Comparison of ENCODE assay signal across 15 cellular contexts in the genomic region with DNA sequence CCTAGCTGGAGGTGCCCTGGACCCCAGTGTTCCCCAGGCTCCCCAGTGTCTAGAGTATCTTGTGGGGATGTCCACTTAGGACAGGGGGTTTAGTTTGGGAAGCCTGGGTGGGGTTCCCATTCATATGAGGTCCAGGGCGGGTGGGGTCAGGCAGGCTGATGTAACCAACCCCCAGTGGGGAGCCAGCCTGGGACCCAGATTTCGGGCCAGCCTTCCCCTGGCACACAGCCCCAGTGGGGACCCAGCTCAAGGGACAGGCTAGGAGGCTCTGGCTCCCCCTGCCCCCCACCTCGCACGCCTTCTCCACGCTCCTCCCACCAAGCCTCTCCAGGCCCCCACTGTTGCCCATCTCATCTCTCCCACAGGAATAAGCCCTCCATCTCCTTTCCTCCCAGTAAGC.
DNase-seq lines count a peak whose midpoint lies in the region; ATAC-seq and TF ChIP-seq lines count a peak whose summit lies in the region.
"Had no signal": no experiment of that assay in that cellular context is flagged by ENCODE, and none has a peak within 500 bp of the region (broad histone marks: within the 10 kb centered on the region; RNA-seq: fewer than 3 reads in every experiment).

No MANE protein-coding gene starts in this region.

- H3K27me3 Mint-ChIP-seq in activated naive CD8-positive, alpha-beta T cell treated with anti-CD3 and anti-CD28 coated beads, Interleukin-2, amount 10 ng/mL, durations not matched to agents 7 days and 5 days: peaks cover 37% of the 10 kb centered on the region
- H3K27me3 Mint-ChIP-seq in activated naive CD8-positive, alpha-beta T cell treated with anti-CD3 and anti-CD28 coated beads for 36 hours: peaks cover 34% of the 10 kb centered on the region
- H3K27me3 Mint-ChIP-seq in natural killer cell (ENCODE audit: low read depth in 2 of 2): peaks cover 41 to 57% of the 10 kb centered on the region in 2 donors

- H3K4me3 Mint-ChIP-seq in activated naive CD8-positive, alpha-beta T cell treated with anti-CD3 and anti-CD28 coated beads, Interleukin-2, amount 10 ng/mL, durations not matched to agents 7 days and 5 days: peak overlapping the region; percentile 24
- no peak overlapping the region for H3K4me3 Mint-ChIP-seq in activated naive CD8-positive, alpha-beta T cell treated with anti-CD3 and anti-CD28 coated beads for 36 hours
- H3K4me3 Mint-ChIP-seq in natural killer cell: no peak overlapping the region
- H3K4me3 Mint-ChIP-seq: CD4-positive, CD25-positive, alpha-beta regulatory T cell had no signal

- POLR2A ChIA-PET in activated naive CD8-positive, alpha-beta T cell treated with anti-CD3 and anti-CD28 coated beads, Interleukin-2, amount 10 ng/mL, durations not matched to agents 7 days and 5 days (lab: Charles Lee): no interaction called here

- intact Hi-C loops in natural killer cell (cut with micrococcal nuclease): no loop called here

- H3K27ac ChIP-seq in RWPE2 (ENCODE audit: poor library complexity, severe bottlenecking) (no peak overlapping the region), neutrophil (peak overlapping the region; percentile 8)
- H3K27ac ChIP-seq: BLaER1 treated with 17β-estradiol and CSF1 and Interleukin-3, amounts not matched to agents 10 nM and 100 nM had no signal

- H3K9me3 Mint-ChIP-seq in activated naive CD8-positive, alpha-beta T cell treated with anti-CD3 and anti-CD28 coated beads, Interleukin-2, amount 10 ng/mL, durations not matched to agents 7 days and 5 days: no peaks in the 10 kb centered on the region
- H3K9me3 Mint-ChIP-seq in activated naive CD8-positive, alpha-beta T cell treated with anti-CD3 and anti-CD28 coated beads for 36 hours: no peaks in the 10 kb centered on the region
- H3K9me3 Mint-ChIP-seq in natural killer cell: no peaks in the 10 kb centered on the region
- H3K9me3 Mint-ChIP-seq: CD4-positive, CD25-positive, alpha-beta regulatory T cell had no signal

- H3K4me1 ChIP-seq in RWPE2 (ENCODE audit: insufficient read depth, poor library complexity, severe bottlenecking) (peaks cover 15% of the 10 kb centered on the region), neutrophil (ENCODE audit: control insufficient read depth in 1 of 2, insufficient read depth in 1 of 2, low read depth in 1 of 2, low read length in 1 of 2) (peaks cover 28 to 32% of the 10 kb centered on the region in 2 experiments)

- ATAC-seq in activated naive CD8-positive, alpha-beta T cell treated with anti-CD3 and anti-CD28 coated beads, Interleukin-2, amount 10 ng/mL, durations not matched to agents 7 days and 5 days (ENCODE audit: low read depth): no peak
- ATAC-seq in RWPE2 (ENCODE audit: low read depth) (no peak), natural killer cell (no peak), HG03460 (IDR thresholded peaks at IDR 0.05; ENCODE audit: unreplicated experiment) (no peak)
- ATAC-seq: HepG2 had no signal

- H3K4me1 Mint-ChIP-seq in activated naive CD8-positive, alpha-beta T cell treated with anti-CD3 and anti-CD28 coated beads, Interleukin-2, amount 10 ng/mL, durations not matched to agents 7 days and 5 days: peaks cover 28% of the 10 kb centered on the region
- peaks cover 21% of the 10 kb centered on the region for H3K4me1 Mint-ChIP-seq in activated naive CD8-positive, alpha-beta T cell treated with anti-CD3 and anti-CD28 coated beads for 36 hours
- peaks cover 0 to 7% of the 10 kb centered on the region in 2 donors for H3K4me1 Mint-ChIP-seq in natural killer cell

- no peaks in the 10 kb centered on the region for H3K9me3 ChIP-seq in RWPE2 (ENCODE audit: severe bottlenecking)
- no peaks in the 10 kb centered on the region for H3K9me3 ChIP-seq in neutrophil
- H3K9me3 ChIP-seq: BLaER1 treated with 17β-estradiol and CSF1 and Interleukin-3, amounts not matched to agents 10 nM and 100 nM; HAP-1 had no signal

- no peaks in the 10 kb centered on the region for H3K36me3 ChIP-seq in RWPE2 (ENCODE audit: low read depth)
- no peaks in the 10 kb centered on the region for H3K36me3 ChIP-seq in neutrophil
- H3K36me3 ChIP-seq: BLaER1 treated with 17β-estradiol and CSF1 and Interleukin-3, amounts not matched to agents 10 nM and 100 nM; HAP-1 had no signal

- H3K36me3 Mint-ChIP-seq in activated naive CD8-positive, alpha-beta T cell treated with anti-CD3 and anti-CD28 coated beads, Interleukin-2, amount 10 ng/mL, durations not matched to agents 7 days and 5 days: no peaks in the 10 kb centered on the region
- no peaks in the 10 kb centered on the region for H3K36me3 Mint-ChIP-seq in activated naive CD8-positive, alpha-beta T cell treated with anti-CD3 and anti-CD28 coated beads for 36 hours
- H3K36me3 Mint-ChIP-seq in natural killer cell: no peaks in the 10 kb centered on the region
- H3K36me3 Mint-ChIP-seq: CD4-positive, CD25-positive, alpha-beta regulatory T cell had no signal

- H3K27me3 ChIP-seq in RWPE2 (ENCODE audit: insufficient read depth, poor library complexity, severe bottlenecking): no peaks in the 10 kb centered on the region
- H3K27me3 ChIP-seq in neutrophil: peaks cover 19% of the 10 kb centered on the region

- no peak for DNase-seq in activated naive CD8-positive, alpha-beta T cell treated with anti-CD3 and anti-CD28 coated beads, Interleukin-2, amount 10 ng/mL, durations not matched to agents 7 days and 5 days
- no peak for DNase-seq in activated naive CD8-positive, alpha-beta T cell treated with anti-CD3 and anti-CD28 coated beads for 36 hours
- DNase-seq in RWPE2 (ENCODE audit: low spot score) (peak; percentile 67), DMS153 (lab: John Stamatoyannopoulos, UW) (no peak), natural killer cell (no peak)
- DNase-seq: 8988T; AML-193; CD4-positive, CD25-positive, alpha-beta regulatory T cell; DMS79 treated with DMSO at 0.1 percent for 48 hours; GDM1 had no signal

- H3K27ac Mint-ChIP-seq in activated naive CD8-positive, alpha-beta T cell treated with anti-CD3 and anti-CD28 coated beads, Interleukin-2, amount 10 ng/mL, durations not matched to agents 7 days and 5 days: peak overlapping the region; percentile 0
- no peak overlapping the region for H3K27ac Mint-ChIP-seq in activated naive CD8-positive, alpha-beta T cell treated with anti-CD3 and anti-CD28 coated beads for 36 hours
- no peak overlapping the region for H3K27ac Mint-ChIP-seq in natural killer cell

- TF ChIP-seq CTCF in RWPE2 (IDR thresholded peaks at IDR 0.05; ENCODE audit: poor library complexity, severe bottlenecking) (no peak), neutrophil (IDR thresholded peaks at IDR 0.05) (no peak), natural killer cell (IDR thresholded peaks at IDR 0.05) (no peak)

- no peak overlapping the region for H3K4me3 ChIP-seq in RWPE2 (ENCODE audit: severe bottlenecking)
- peak overlapping the region in 1 of 2 experiments; percentile 7 for H3K4me3 ChIP-seq in neutrophil (ENCODE audit: low read depth in 1 of 2, low read length in 1 of 2)
- H3K4me3 ChIP-seq: BLaER1 treated with 17β-estradiol and CSF1 and Interleukin-3, amounts not matched to agents 10 nM and 100 nM; HAP-1 had no signal
